ENCODE assay signal across 32 cellular contexts in genomic region chr22:45217806-45218205, GRCh38.
"Had no signal": no experiment of that assay in that cellular context is flagged by ENCODE, and none has a peak within 500 bp of the region (broad histone marks: within the 10 kb centered on the region; RNA-seq: fewer than 3 reads in every experiment).

No MANE protein-coding gene starts in this region.

- H3K27ac ChIP-seq: brain microvascular endothelial cell, Peyer's patch, SJCRH30, SK-N-MC had no signal

- H3K27me3 Mint-ChIP-seq: activated CD4-positive, alpha-beta T cell treated with anti-CD3 and anti-CD28 coated beads, Interleukin-2, amount 10 ng/mL, durations not matched to agents 24 days and 14 days; activated CD8-positive, alpha-beta T cell treated with anti-CD3 and anti-CD28 coated beads for 36 hours; activated naive CD8-positive, alpha-beta T cell treated with anti-CD3 and anti-CD28 coated beads for 36 hours; activated T-helper 17 cell treated with anti-CD3 and anti-CD28 coated beads, Interleukin-2, amount 50 U/mL, for 72 hours had no signal

- H3K9me3 Mint-ChIP-seq: activated CD4-positive, alpha-beta T cell treated with anti-CD3 and anti-CD28 coated beads, Interleukin-2, amount 10 ng/mL, durations not matched to agents 24 days and 14 days; activated CD8-positive, alpha-beta T cell treated with anti-CD3 and anti-CD28 coated beads for 36 hours; activated naive CD8-positive, alpha-beta T cell treated with anti-CD3 and anti-CD28 coated beads for 36 hours; activated T-cell treated with anti-CD3 and anti-CD28 coated beads, Interleukin-2, amount 50 U/mL, for 72 hours; activated T-helper 17 cell treated with anti-CD3 and anti-CD28 coated beads, Interleukin-2, amount 50 U/mL, for 72 hours had no signal

- H3K36me3 ChIP-seq: brain microvascular endothelial cell, Peyer's patch, SJCRH30 had no signal

- H3K27ac Mint-ChIP-seq: activated CD4-positive, alpha-beta T cell treated with anti-CD3 and anti-CD28 coated beads, Interleukin-2, amount 10 ng/mL, durations not matched to agents 24 days and 14 days; activated CD8-positive, alpha-beta T cell treated with anti-CD3 and anti-CD28 coated beads for 36 hours; activated naive CD8-positive, alpha-beta T cell treated with anti-CD3 and anti-CD28 coated beads for 36 hours; activated T-cell treated with anti-CD3 and anti-CD28 coated beads, Interleukin-2, amount 50 U/mL, for 72 hours had no signal

- H3K36me3 Mint-ChIP-seq: activated naive CD8-positive, alpha-beta T cell treated with anti-CD3 and anti-CD28 coated beads for 36 hours had no signal

- H3K27me3 ChIP-seq: brain microvascular endothelial cell, Peyer's patch, SJCRH30 had no signal

- H3K4me3 Mint-ChIP-seq: activated CD4-positive, alpha-beta T cell treated with anti-CD3 and anti-CD28 coated beads, Interleukin-2, amount 10 ng/mL, durations not matched to agents 24 days and 14 days; activated CD8-positive, alpha-beta T cell treated with anti-CD3 and anti-CD28 coated beads for 36 hours; activated naive CD8-positive, alpha-beta T cell treated with anti-CD3 and anti-CD28 coated beads for 36 hours; activated T-cell treated with anti-CD3 and anti-CD28 coated beads, Interleukin-2, amount 50 U/mL, for 72 hours; activated T-helper 17 cell treated with anti-CD3 and anti-CD28 coated beads, Interleukin-2, amount 50 U/mL, for 72 hours had no signal

- H3K9me3 ChIP-seq: Peyer's patch, SJCRH30 had no signal

- FAIRE-seq: TTC549 had no signal

- DNase-seq: activated CD4-positive, alpha-beta T cell treated with anti-CD3 and anti-CD28 coated beads, Interleukin-2, amount 10 ng/mL, durations not matched to agents 24 days and 14 days; activated CD4-positive, alpha-beta T cell treated with anti-CD3 and anti-CD28 coated beads, Interleukin-2, amount 50 U/mL, for 4 hours; activated CD8-positive, alpha-beta T cell treated with anti-CD3 and anti-CD28 coated beads for 36 hours; activated effector memory CD4-positive, alpha-beta T cell treated with anti-CD3 and anti-CD28 coated beads, Interleukin-2, amount 50 U/mL, for 16 hours; activated naive CD4-positive, alpha-beta T cell; activated naive CD4-positive, alpha-beta T cell treated with anti-CD3 and anti-CD28 coated beads, Interleukin-2, amount 50 U/mL, for 16 hours; activated naive CD8-positive, alpha-beta T cell treated with anti-CD3 and anti-CD28 coated beads for 36 hours; activated T-cell treated with anti-CD3 and anti-CD28 coated beads, Interleukin-2, amount 50 U/mL, for 1 hour; activated T-cell treated with anti-CD3 and anti-CD28 coated beads, Interleukin-2, amount 50 U/mL, for 72 hours; amniotic stem cell; brain microvascular endothelial cell; central memory CD4-positive, alpha-beta T cell; Karpas-422; KBM-7; NCI-H1105 treated with DMSO at 0.1 percent for 48 hours; NCI-H1436; NCI-H187; NCI-H2029 treated with DMSO at 0.1 percent for 48 hours; NCI-H2107; NCI-H2171; NCI-H510A; NCI-H526; NCI-H748 treated with DMSO at 0.1 percent for 48 hours; NK-92 treated with Interleukin-12 subunit alpha and Interleukin-12 subunit beta, amount 100 ng/mL, for 24 hours; PC-3; Peyer's patch; SHP77; SJCRH30; T1000 had no signal

- H3K4me3 ChIP-seq: Peyer's patch, SJCRH30, SK-N-MC had no signal
